In the genomic region with DNA sequence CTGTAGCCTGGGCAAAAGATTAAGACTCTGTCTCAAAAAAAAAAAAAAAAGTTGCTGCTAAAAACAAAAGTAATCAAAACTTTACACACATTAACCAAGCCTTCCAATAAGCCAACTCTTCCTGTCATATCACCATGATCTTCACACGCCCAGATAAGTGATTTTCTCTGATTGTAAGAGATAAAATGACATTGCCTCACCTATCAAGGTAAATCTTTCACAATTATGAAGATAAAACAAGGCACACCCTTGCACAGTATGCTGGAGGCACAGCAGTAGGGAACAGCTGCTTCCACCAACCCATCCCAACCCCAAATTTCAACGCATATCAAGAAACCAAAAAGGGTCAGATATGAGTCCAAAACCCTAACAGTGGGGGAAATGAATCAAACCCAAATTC, we compare ENCODE assay signal across 22 cellular contexts. TPM values are rescaled to one million over a fixed set of nuclear protein-coding genes. Genes with fewer than 3 reads are reported as not detected.
DNase-seq lines count a peak whose midpoint lies in the region; ATAC-seq lines count a peak whose summit lies in the region.
"Had no signal": no experiment of that assay in that cellular context is flagged by ENCODE, and none has a peak within 500 bp of the region (broad histone marks: within the 10 kb centered on the region; RNA-seq: fewer than 3 reads in every experiment).

No MANE protein-coding gene starts in this region.

- no peak overlapping the region for H2AFZ ChIP-seq in trophoblast cell (ENCODE audit: insufficient read depth, low read length, poor library complexity)
- H2AFZ ChIP-seq: GM23338 had no signal

- H3K27me3 Mint-ChIP-seq in activated naive CD4-positive, alpha-beta T cell treated with anti-CD3 and anti-CD28 coated beads for 36 hours (ENCODE audit: low read depth), result no peaks in the 10 kb centered on the region
- no peaks in the 10 kb centered on the region for H3K27me3 Mint-ChIP-seq in T-helper 1 cell treated with Interleukin-12 subunit alpha and Interleukin-12 subunit beta and Interleukin-4 antibody, amounts not matched to agents 30 μg/mL and 1 μg/mL, for 36 hours (ENCODE audit: low read depth)
- H3K27me3 Mint-ChIP-seq in activated naive CD8-positive, alpha-beta T cell treated with anti-CD3 and anti-CD28 coated beads, Interleukin-2, amount 50 U/mL, for 24 hours, result peaks cover 6% of the 10 kb centered on the region
- H3K27me3 Mint-ChIP-seq: activated B cell treated with CpG ODN at 0.5 μM for 24 hours had no signal

- no peak overlapping the region for H2BK12ac ChIP-seq in trophoblast cell (ENCODE audit: low read length)

- DNase-seq in activated naive CD4-positive, alpha-beta T cell treated with anti-CD3 and anti-CD28 coated beads for 36 hours, result no peak
- DNase-seq in activated naive CD4-positive, alpha-beta T cell (lab: John Stamatoyannopoulos, UW), result no peak
- no peak for DNase-seq in activated naive CD8-positive, alpha-beta T cell treated with anti-CD3 and anti-CD28 coated beads, Interleukin-2, amount 50 U/mL, for 24 hours
- DNase-seq in trophoblast cell (peak; percentile 30 to 90), NCI-H2196 treated with DMSO at 0.1 percent for 48 hours (lab: John Stamatoyannopoulos, UW; ENCODE audit: unreplicated experiment) (no peak), NCI-H1048 (lab: John Stamatoyannopoulos, UW) (no peak)
- DNase-seq: ACHN, activated B cell treated with CpG ODN at 0.5 μM for 24 hours, activated gamma-delta T cell, erythroblast, foreskin keratinocyte, hypothalamus, lower lobe of right lung, NCI-H146, NCI-H524 treated with DMSO at 0.1 percent for 48 hours had no signal

- intact Hi-C loops in activated naive CD4-positive, alpha-beta T cell treated with anti-CD3 and anti-CD28 coated beads for 36 hours (cut with micrococcal nuclease), result no loop called here

- H3K9me3 Mint-ChIP-seq in activated naive CD4-positive, alpha-beta T cell treated with anti-CD3 and anti-CD28 coated beads for 36 hours, result peaks cover 5% of the 10 kb centered on the region
- peaks cover 23% of the 10 kb centered on the region for H3K9me3 Mint-ChIP-seq in T-helper 1 cell treated with Interleukin-12 subunit alpha and Interleukin-12 subunit beta and Interleukin-4 antibody, amounts not matched to agents 30 μg/mL and 1 μg/mL, for 36 hours
- H3K9me3 Mint-ChIP-seq in activated naive CD8-positive, alpha-beta T cell treated with anti-CD3 and anti-CD28 coated beads, Interleukin-2, amount 50 U/mL, for 24 hours, result no peaks in the 10 kb centered on the region
- H3K9me3 Mint-ChIP-seq: activated B cell treated with CpG ODN at 0.5 μM for 24 hours, GM23338 had no signal

- H3K4me3 ChIP-seq in trophoblast cell (ENCODE audit: low read depth, low read length), result no peak overlapping the region
- H3K4me3 ChIP-seq: BLaER1, GM23338, lower lobe of right lung, prostate gland, vagina had no signal

- peak overlapping the region; percentile 76 for H3K27ac Mint-ChIP-seq in activated naive CD4-positive, alpha-beta T cell treated with anti-CD3 and anti-CD28 coated beads for 36 hours
- peak overlapping the region; percentile 85 for H3K27ac Mint-ChIP-seq in T-helper 1 cell treated with Interleukin-12 subunit alpha and Interleukin-12 subunit beta and Interleukin-4 antibody, amounts not matched to agents 30 μg/mL and 1 μg/mL, for 36 hours
- peak overlapping the region; percentile 49 for H3K27ac Mint-ChIP-seq in activated naive CD8-positive, alpha-beta T cell treated with anti-CD3 and anti-CD28 coated beads, Interleukin-2, amount 50 U/mL, for 24 hours
- H3K27ac Mint-ChIP-seq: activated B cell treated with CpG ODN at 0.5 μM for 24 hours, GM23338 had no signal

- H3K27me3 ChIP-seq in trophoblast cell (ENCODE audit: insufficient read depth, low read length), result no peaks in the 10 kb centered on the region
- H3K27me3 ChIP-seq: BLaER1, foreskin keratinocyte, vagina had no signal

- no peaks in the 10 kb centered on the region for H3K36me3 Mint-ChIP-seq in activated naive CD4-positive, alpha-beta T cell treated with anti-CD3 and anti-CD28 coated beads for 36 hours (ENCODE audit: low read depth)
- peaks cover 25% of the 10 kb centered on the region for H3K36me3 Mint-ChIP-seq in T-helper 1 cell treated with Interleukin-12 subunit alpha and Interleukin-12 subunit beta and Interleukin-4 antibody, amounts not matched to agents 30 μg/mL and 1 μg/mL, for 36 hours (ENCODE audit: low read depth)
- H3K36me3 Mint-ChIP-seq in activated naive CD8-positive, alpha-beta T cell treated with anti-CD3 and anti-CD28 coated beads, Interleukin-2, amount 50 U/mL, for 24 hours (ENCODE audit: low read depth), result peaks cover 4% of the 10 kb centered on the region

- H3K27ac ChIP-seq in trophoblast cell (ENCODE audit: low read depth, low read length), result no peak overlapping the region
- H3K27ac ChIP-seq: BLaER1, lower lobe of right lung, prostate gland, RWPE1, vagina had no signal

- H3K14ac ChIP-seq in trophoblast cell (ENCODE audit: low read length), result no peak overlapping the region

- no CpG with 5 or more reads among the region's 2 CpGs for WGBS in trophoblast cell (ENCODE audit: extremely low coverage, insufficient coverage, insufficient read length)

- no peak overlapping the region for H4K12ac ChIP-seq in trophoblast cell (ENCODE audit: low read depth, low read length)

- H2BK5ac ChIP-seq in trophoblast cell (ENCODE audit: low read depth, low read length, poor library complexity), result no peak overlapping the region

- no peak overlapping the region for H2BK120ac ChIP-seq in trophoblast cell (ENCODE audit: insufficient read depth, low read length, poor library complexity)

- no peaks in the 10 kb centered on the region for H3K36me3 ChIP-seq in trophoblast cell (ENCODE audit: control insufficient read depth in 1 of 2, insufficient read depth in 2 of 2, low read length in 2 of 2)
- H3K36me3 ChIP-seq: lower lobe of right lung, prostate gland, vagina had no signal

- H3K4me1 Mint-ChIP-seq in activated naive CD4-positive, alpha-beta T cell treated with anti-CD3 and anti-CD28 coated beads for 36 hours (ENCODE audit: low read depth), result peaks cover 47% of the 10 kb centered on the region
- peaks cover 45% of the 10 kb centered on the region for H3K4me1 Mint-ChIP-seq in T-helper 1 cell treated with Interleukin-12 subunit alpha and Interleukin-12 subunit beta and Interleukin-4 antibody, amounts not matched to agents 30 μg/mL and 1 μg/mL, for 36 hours (ENCODE audit: low read depth)
- H3K4me1 Mint-ChIP-seq in activated naive CD8-positive, alpha-beta T cell treated with anti-CD3 and anti-CD28 coated beads, Interleukin-2, amount 50 U/mL, for 24 hours, result peaks cover 50% of the 10 kb centered on the region
- H3K4me1 Mint-ChIP-seq: activated B cell treated with CpG ODN at 0.5 μM for 24 hours had no signal

- H3K23ac ChIP-seq in trophoblast cell (ENCODE audit: low read length), result no peak overlapping the region

- CTCF ChIA-PET in activated naive CD4-positive, alpha-beta T cell treated with anti-CD3 and anti-CD28 coated beads for 36 hours (lab: Charles Lee), result interaction anchor here (0.7 to 1.1 kb wide), 3 partner anchors 9 to 150 kb away, joined by 3 to 4 read pairs (median 3); no protein-coding TSS in a partner anchor

- no peak overlapping the region for H3K4me3 Mint-ChIP-seq in activated naive CD4-positive, alpha-beta T cell treated with anti-CD3 and anti-CD28 coated beads for 36 hours
- H3K4me3 Mint-ChIP-seq in T-helper 1 cell treated with Interleukin-12 subunit alpha and Interleukin-12 subunit beta and Interleukin-4 antibody, amounts not matched to agents 30 μg/mL and 1 μg/mL, for 36 hours, result peak overlapping the region; percentile 51
- no peak overlapping the region for H3K4me3 Mint-ChIP-seq in activated naive CD8-positive, alpha-beta T cell treated with anti-CD3 and anti-CD28 coated beads, Interleukin-2, amount 50 U/mL, for 24 hours
- H3K4me3 Mint-ChIP-seq: activated B cell treated with CpG ODN at 0.5 μM for 24 hours, GM23338 had no signal

- peaks cover 2% of the 10 kb centered on the region for H3K79me1 ChIP-seq in trophoblast cell (ENCODE audit: low read length)

- H3K9ac ChIP-seq in trophoblast cell (ENCODE audit: low read length), result no peak overlapping the region
- H3K9ac ChIP-seq: BLaER1 had no signal

- H3K18ac ChIP-seq in trophoblast cell (ENCODE audit: low read length), result no peak overlapping the region

- peaks cover 12 to 14% of the 10 kb centered on the region in 2 experiments for H3K4me1 ChIP-seq in trophoblast cell (ENCODE audit: control insufficient read depth in 1 of 2, insufficient read depth in 2 of 2, low read length in 2 of 2)
- H3K4me1 ChIP-seq: BLaER1, lower lobe of right lung, prostate gland, vagina had no signal

- H4K8ac ChIP-seq in trophoblast cell (ENCODE audit: low read depth, low read length), result no peak overlapping the region

- no peak for ATAC-seq in activated naive CD8-positive, alpha-beta T cell treated with anti-CD3 and anti-CD28 coated beads, Interleukin-2, amount 50 U/mL, for 24 hours
- ATAC-seq in HG02763 (IDR thresholded peaks at IDR 0.05; ENCODE audit: unreplicated experiment), result no peak
- ATAC-seq: foreskin keratinocyte, GM23338, lower lobe of right lung had no signal

- peaks cover 2% of the 10 kb centered on the region for H3K79me2 ChIP-seq in trophoblast cell (ENCODE audit: control insufficient read depth, insufficient read depth, low read length, poor library complexity)

- no peak overlapping the region for H2AK5ac ChIP-seq in trophoblast cell (ENCODE audit: low read length)

- no peak overlapping the region for H4K91ac ChIP-seq in trophoblast cell (ENCODE audit: low read depth, low read length)

- no peak overlapping the region for H3K4ac ChIP-seq in trophoblast cell (ENCODE audit: low read depth, low read length)

- H3K9me3 ChIP-seq in trophoblast cell (ENCODE audit: insufficient read depth, low read depth, low read length), result no peaks in the 10 kb centered on the region
- H3K9me3 ChIP-seq: BLaER1, lower lobe of right lung, prostate gland, vagina had no signal

- H3K4me2 ChIP-seq in trophoblast cell (ENCODE audit: low read length), result no peak overlapping the region
- H3K4me2 ChIP-seq: BLaER1, GM23338 had no signal

RNA-seq across cellular contexts. Expression of a gene that starts 8.8 kb away (rescaled TPM):
- total RNA-seq in activated naive CD4-positive, alpha-beta T cell treated with anti-CD3 and anti-CD28 coated beads for 36 hours, result 10 to 100 TPM; 50.1 to 51.0 TPM
- polyA plus RNA-seq in trophoblast cell (2013), result 11.0 and 11.3 TPM in 2 replicates

Comparison
In these comparisons a context has a peak if more than half of its experiments do, and no peak if none do; other contexts are left out.
1. DNase-seq: peak in trophoblast cell (2 of 2); none in activated naive CD4-positive, alpha-beta T cell treated with anti-CD3 and anti-CD28 coated beads for 36 hours (single experiment), activated naive CD4-positive, alpha-beta T cell (0 of 4), activated naive CD8-positive, alpha-beta T cell treated with anti-CD3 and anti-CD28 coated beads, Interleukin-2, amount 50 U/mL, for 24 hours (single experiment), NCI-H2196 treated with DMSO at 0.1 percent for 48 hours (single experiment) and NCI-H1048 (single experiment).
2. Peak in every context shown above with its lines, with median percentiles within 50 percentile points of each other: H3K27ac Mint-ChIP-seq.